ENCODE assay signal across 8 cellular contexts in genomic region chr2:109213646-109214417, GRCh38.
DNase-seq lines count a peak whose midpoint lies in the region; ATAC-seq and TF ChIP-seq lines count a peak whose summit lies in the region.

No MANE protein-coding gene starts in this region.

- H3K27me3 Mint-ChIP-seq in activated B cell treated with CpG ODN at 0.5 μM for 24 hours (peaks cover 10% of the 10 kb centered on the region), progenitor cell of endocrine pancreas (peaks cover 38% of the 10 kb centered on the region)

- TF ChIP-seq CTCF in activated B cell treated with CpG ODN at 0.5 μM for 24 hours (IDR thresholded peaks at IDR 0.05) (no peak), choroid plexus epithelial cell (conservative IDR thresholded peaks at IDR 0.05; ENCODE audit: low read depth, low read length) (no peak), progenitor cell of endocrine pancreas (IDR thresholded peaks at IDR 0.05; ENCODE audit: unreplicated experiment) (no peak)

- peak overlapping the region; percentile 21 for H3K4me3 Mint-ChIP-seq in activated B cell treated with CpG ODN at 0.5 μM for 24 hours
- H3K4me3 Mint-ChIP-seq in progenitor cell of endocrine pancreas (ENCODE audit: low read depth), result no peak overlapping the region

- CTCF ChIA-PET in activated B cell treated with CpG ODN at 0.5 μM for 24 hours (lab: Charles Lee), result no interaction called here

- ATAC-seq in GM21390 (IDR thresholded peaks at IDR 0.05; ENCODE audit: unreplicated experiment) (peak; percentile 68), activated B cell treated with CpG ODN at 0.5 μM for 24 hours (ENCODE audit: low read depth) (peak; percentile 79)

- DNase-seq in AML-193 (lab: John Stamatoyannopoulos, UW) (peak; percentile 87 to 96), HT-29 (ENCODE audit: low spot score) (peak; percentile 19), activated B cell treated with CpG ODN at 0.5 μM for 24 hours (no peak), choroid plexus epithelial cell (ENCODE audit: low read depth) (peak; percentile 96), progenitor cell of endocrine pancreas (ENCODE audit: low spot score, unreplicated experiment) (no peak), amygdala (lab: John Stamatoyannopoulos, UW) (no peak), NCI-H1436 (lab: John Stamatoyannopoulos, UW) (no peak)

- H3K4me1 Mint-ChIP-seq in activated B cell treated with CpG ODN at 0.5 μM for 24 hours (peaks cover 80% of the 10 kb centered on the region), progenitor cell of endocrine pancreas (ENCODE audit: low read depth) (peaks cover 7% of the 10 kb centered on the region)

- no peak overlapping the region for H3K4me3 ChIP-seq in choroid plexus epithelial cell (ENCODE audit: low read depth, low read length)

- H3K9me3 Mint-ChIP-seq in activated B cell treated with CpG ODN at 0.5 μM for 24 hours, result no peaks in the 10 kb centered on the region
- H3K9me3 Mint-ChIP-seq in progenitor cell of endocrine pancreas (ENCODE audit: low read depth), result no peaks in the 10 kb centered on the region

- POLR2A ChIA-PET in activated B cell treated with CpG ODN at 0.5 μM for 24 hours (lab: Charles Lee), result interaction anchor here (1.1 kb wide), 1 partner anchor 26 kb away, joined by 4 read pairs; no protein-coding TSS in a partner anchor

- H3K36me3 Mint-ChIP-seq in activated B cell treated with CpG ODN at 0.5 μM for 24 hours (ENCODE audit: low read depth) (no peaks in the 10 kb centered on the region), progenitor cell of endocrine pancreas (ENCODE audit: insufficient read depth) (no peaks in the 10 kb centered on the region)

- H3K27ac Mint-ChIP-seq in activated B cell treated with CpG ODN at 0.5 μM for 24 hours (peak overlapping the region; percentile 18), progenitor cell of endocrine pancreas (peak overlapping the region; percentile 30)

- intact Hi-C loops in activated B cell treated with CpG ODN at 0.5 μM for 24 hours (cut with micrococcal nuclease), result loop anchor here (5.0 kb wide), 1 partner anchor 118 kb away; no protein-coding TSS in a partner anchor

Comparison
In these comparisons a context has a peak if more than half of its experiments do, and no peak if none do; other contexts are left out.
1. DNase-seq: peak in AML-193 (2 of 2), HT-29 (single experiment) and choroid plexus epithelial cell (single experiment); none in activated B cell treated with CpG ODN at 0.5 μM for 24 hours (single experiment), progenitor cell of endocrine pancreas (single experiment), amygdala (0 of 56) and NCI-H1436 (single experiment).